ENCODE assay signal across 16 cellular contexts in genomic region chr12:108304633-108305032, GRCh38. TPM values are rescaled to one million over a fixed set of nuclear protein-coding genes. Genes with fewer than 3 reads are reported as not detected.
A peak's percentile ranks its signal among the peaks of the same experiment; 100 is the strongest.
DNase-seq lines count a peak whose midpoint lies in the region; ATAC-seq, FAIRE-seq and TF ChIP-seq lines count a peak whose summit lies in the region.
"Had no signal": no experiment of that assay in that cellular context is flagged by ENCODE, and none has a peak within 500 bp of the region (broad histone marks: within the 10 kb centered on the region; RNA-seq: fewer than 3 reads in every experiment).

No MANE protein-coding gene starts in this region.

- H3K4me1 Mint-ChIP-seq in glutamatergic neuron (ENCODE audit: low read depth, unreplicated experiment), result peaks cover 21% of the 10 kb centered on the region
- peaks cover 94% of the 10 kb centered on the region for H3K4me1 Mint-ChIP-seq in osteocyte (ENCODE audit: unreplicated experiment)

- H3K36me3 ChIP-seq in cardiac muscle cell (no peaks in the 10 kb centered on the region), uterus (no peaks in the 10 kb centered on the region)

- no peak for ATAC-seq in left ventricle myocardium superior
- ATAC-seq: GM12878 had no signal

- peaks cover 3% of the 10 kb centered on the region for H3K9me3 Mint-ChIP-seq in glutamatergic neuron (ENCODE audit: unreplicated experiment)
- H3K9me3 Mint-ChIP-seq in osteocyte (ENCODE audit: unreplicated experiment), result no peaks in the 10 kb centered on the region
- H3K9me3 Mint-ChIP-seq: activated CD4-positive, alpha-beta memory T cell treated with anti-CD3 and anti-CD28 coated beads, Interleukin-2, amount 10 ng/mL, durations not matched to agents 7 days and 5 days; activated naive CD4-positive, alpha-beta T cell treated with anti-CD3 and anti-CD28 coated beads, Interleukin-2, amount 50 U/mL, for 24 hours had no signal

- no peaks in the 10 kb centered on the region for H3K27me3 ChIP-seq in cardiac muscle cell
- no peaks in the 10 kb centered on the region for H3K27me3 ChIP-seq in uterus

- TF ChIP-seq CTCF in cardiac muscle cell (IDR thresholded peaks at IDR 0.05; ENCODE audit: low read depth, low read length) (no peak), glutamatergic neuron (IDR thresholded peaks at IDR 0.05; ENCODE audit: partially characterized antibody, unreplicated experiment) (no peak), osteocyte (IDR thresholded peaks at IDR 0.05) (no peak), uterus (IDR thresholded peaks at IDR 0.05) (no peak)

- H3K9me3 ChIP-seq in cardiac muscle cell (ENCODE audit: low read depth), result no peaks in the 10 kb centered on the region
- no peaks in the 10 kb centered on the region for H3K9me3 ChIP-seq in uterus

- H3K4me1 ChIP-seq in cardiac muscle cell (ENCODE audit: low read depth), result peaks cover 8% of the 10 kb centered on the region
- peaks cover 3 to 20% of the 10 kb centered on the region in 2 donors for H3K4me1 ChIP-seq in uterus

- peaks cover 12% of the 10 kb centered on the region for H3K27me3 Mint-ChIP-seq in glutamatergic neuron (ENCODE audit: unreplicated experiment)
- no peaks in the 10 kb centered on the region for H3K27me3 Mint-ChIP-seq in osteocyte (ENCODE audit: unreplicated experiment)

- peak overlapping the region; percentile 52 for H3K27ac Mint-ChIP-seq in glutamatergic neuron (ENCODE audit: unreplicated experiment)
- peak overlapping the region; percentile 100 for H3K27ac Mint-ChIP-seq in osteocyte (ENCODE audit: unreplicated experiment)
- H3K27ac Mint-ChIP-seq: activated CD4-positive, alpha-beta memory T cell treated with anti-CD3 and anti-CD28 coated beads, Interleukin-2, amount 10 ng/mL, durations not matched to agents 7 days and 5 days; activated naive CD4-positive, alpha-beta T cell treated with anti-CD3 and anti-CD28 coated beads, Interleukin-2, amount 50 U/mL, for 24 hours had no signal

- no peak for TF ChIP-seq POLR2A in uterus (IDR thresholded peaks at IDR 0.05)
- no peak for TF ChIP-seq POLR2A in H54 (IDR thresholded peaks at IDR 0.05; ENCODE audit: low read depth, low read length)

- no peak overlapping the region for H3K4me3 ChIP-seq in cardiac muscle cell
- H3K4me3 ChIP-seq in uterus, result no peak overlapping the region
- H3K4me3 ChIP-seq: GM12878 had no signal

- H3K4me3 Mint-ChIP-seq in glutamatergic neuron (ENCODE audit: unreplicated experiment) (peak overlapping the region; percentile 45), osteocyte (ENCODE audit: unreplicated experiment) (peak overlapping the region; percentile 36)
- H3K4me3 Mint-ChIP-seq: activated CD4-positive, alpha-beta memory T cell treated with anti-CD3 and anti-CD28 coated beads, Interleukin-2, amount 10 ng/mL, durations not matched to agents 7 days and 5 days; activated naive CD4-positive, alpha-beta T cell treated with anti-CD3 and anti-CD28 coated beads, Interleukin-2, amount 50 U/mL, for 24 hours had no signal

- H3K36me3 Mint-ChIP-seq in glutamatergic neuron (ENCODE audit: unreplicated experiment) (no peaks in the 10 kb centered on the region), osteocyte (ENCODE audit: unreplicated experiment) (no peaks in the 10 kb centered on the region)
- H3K36me3 Mint-ChIP-seq: activated naive CD4-positive, alpha-beta T cell treated with anti-CD3 and anti-CD28 coated beads, Interleukin-2, amount 50 U/mL, for 24 hours had no signal

- peak; percentile 12 to 21 for DNase-seq in cardiac muscle cell (ENCODE audit: low read depth in 1 of 2, low spot score in 1 of 2)
- DNase-seq in left ventricle myocardium superior, result no peak
- DNase-seq in glutamatergic neuron, result no peak
- no peak for DNase-seq in osteocyte (ENCODE audit: extremely low spot score, unreplicated experiment)
- DNase-seq in uterus, result no peak
- DNase-seq in CD1c-positive myeloid dendritic cell (ENCODE audit: extremely low spot score), result no peak
- DNase-seq in H54 (ENCODE audit: insufficient read length, low spot score), result no peak
- DNase-seq in HK-2 (ENCODE audit: unreplicated experiment), result no peak
- DNase-seq: activated CD4-positive, alpha-beta memory T cell treated with anti-CD3 and anti-CD28 coated beads, Interleukin-2, amount 10 ng/mL, durations not matched to agents 7 days and 5 days; NCI-H1105; NCI-H446 had no signal

- H3K27ac ChIP-seq in cardiac muscle cell (no peak overlapping the region), uterus (peak overlapping the region; percentile 84 to 90)

- no peak for FAIRE-seq in H54 (lab: Jason Lieb, UNC)
- FAIRE-seq: GM12878, HTR-8/SVneo had no signal

- intact Hi-C loops in left ventricle myocardium superior (cut with micrococcal nuclease), result no loop called here
- intact Hi-C loops in uterus (cut with DNase I; ENCODE audit: low total_unique reads), result no loop called here

RNA-seq across cellular contexts. Expression of gene CMKLR1, which starts 34.5 kb away (rescaled TPM):
- total RNA-seq in cardiac muscle cell, result not detected in 2 replicates
- 0.06 TPM in 1 of 2 replicates, not detected in the other for polyA plus RNA-seq in cardiac muscle cell
- 6.4 TPM for total RNA-seq in left ventricle myocardium superior
- not detected for total RNA-seq in glutamatergic neuron (ENCODE audit: unreplicated experiment)
- 47.5 and 48.5 TPM in 2 replicates for total RNA-seq in osteocyte
- 10 to 100 TPM in 2 of 4 donors, 1 to 10 TPM in 2; 8.2 to 27.1 (median 11.5) TPM for total RNA-seq in uterus
- total RNA-seq: activated CD4-positive, alpha-beta memory T cell treated with anti-CD3 and anti-CD28 coated beads, Interleukin-2, amount 10 ng/mL, durations not matched to agents 7 days and 5 days; renal cortical epithelial cell; T-helper 2 cell treated with Interferon-gamma antibody and Interleukin-4, amounts not matched to agents 100 ng/mL and 5 ng/mL, for 36 hours had no signal

Comparison
In these comparisons a context has a peak if more than half of its experiments do, and no peak if none do; other contexts are left out.
1. DNase-seq: peak in cardiac muscle cell (2 of 2); none in left ventricle myocardium superior (single experiment), glutamatergic neuron (single experiment), osteocyte (single experiment), uterus (0 of 2), CD1c-positive myeloid dendritic cell (single experiment), H54 (single experiment) and HK-2 (single experiment).